Comparison of ENCODE assay signal across 1 cellular context in the genomic region with DNA sequence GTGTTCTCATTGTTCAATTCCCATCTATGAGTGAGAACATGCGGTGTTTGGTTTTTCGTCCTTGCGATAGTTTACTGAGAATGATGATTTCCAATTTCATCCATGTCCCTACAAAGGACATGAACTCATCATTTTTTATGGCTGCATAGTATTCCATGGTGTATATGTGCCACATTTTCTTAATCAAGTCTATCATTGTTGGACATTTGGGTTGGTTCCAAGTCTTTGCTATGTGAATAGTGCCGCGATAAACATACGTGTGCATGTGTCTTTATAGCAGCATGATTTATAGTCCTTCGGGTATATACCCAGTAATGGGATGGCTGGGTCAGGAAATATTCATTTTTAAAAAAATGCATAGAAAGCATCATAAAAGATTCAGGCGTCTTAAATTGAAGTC. TPM values are rescaled to one million over a fixed set of nuclear protein-coding genes. Genes with fewer than 3 reads are reported as not detected.
"Had no signal": no experiment of that assay in that cellular context is flagged by ENCODE, and none has a peak within 500 bp of the region (broad histone marks: within the 10 kb centered on the region; RNA-seq: fewer than 3 reads in every experiment).

No MANE protein-coding gene starts in this region.

RNA-seq across cellular contexts. Expression of gene CPED1, which starts 4.9 kb away (rescaled TPM):
- polyA plus RNA-seq: naive thymus-derived CD4-positive, alpha-beta T cell had no signal
